Comparison of ENCODE assay signal across 1 cellular context in the genomic region with DNA sequence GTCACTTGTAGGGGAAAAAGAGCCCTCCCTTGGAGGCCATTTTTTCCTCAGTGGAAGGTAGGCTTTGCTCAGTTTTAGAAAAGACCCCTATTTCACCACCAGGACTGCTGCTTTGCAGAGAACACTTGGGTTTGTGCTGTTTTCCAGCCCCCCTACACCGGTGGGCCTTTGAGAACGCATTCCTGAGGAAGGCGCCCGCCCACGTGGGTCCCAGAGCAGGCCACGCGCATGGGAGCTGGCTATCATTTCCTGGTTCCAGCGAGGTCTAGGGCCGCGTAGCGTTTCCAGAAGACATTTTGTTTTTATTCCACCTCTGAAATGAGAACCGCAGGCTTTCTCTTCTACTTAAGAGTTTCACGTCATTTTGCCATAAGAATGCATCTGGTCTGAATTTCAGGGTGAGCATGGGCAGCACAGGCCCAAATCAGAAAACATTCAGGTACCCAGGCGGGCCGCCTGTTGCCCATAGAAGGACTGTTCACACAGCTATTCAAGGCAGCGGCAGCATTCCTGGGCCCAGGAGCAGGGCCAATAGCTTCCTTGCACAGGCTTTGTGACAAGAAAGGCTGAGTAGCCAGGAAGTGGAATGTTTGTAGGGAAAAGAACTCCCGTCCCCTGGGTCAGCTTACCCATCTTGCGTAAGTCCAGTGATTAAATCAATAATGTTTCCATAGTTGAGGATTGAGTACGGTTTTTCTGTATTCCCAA.
TF ChIP-seq lines count a peak whose summit lies in the region.

No MANE protein-coding gene starts in this region.

TF ChIP-seq in HEK293, 187 proteins besides CTCF, POLR2A, EP300 and RAD21 (continued from another document):
- no peak for TF ChIP-seq TSHZ1 (tag by site-specific recombination; IDR thresholded peaks at IDR 0.05; ENCODE audit: borderline replicate concordance)
- TF ChIP-seq ZNF24 (tag by site-specific recombination; IDR thresholded peaks at IDR 0.05): no peak
- TF ChIP-seq ZNF138 (tag by site-specific recombination; IDR thresholded peaks at IDR 0.05; ENCODE audit: borderline replicate concordance): no peak
- TF ChIP-seq ZNF843 (tag by site-specific recombination; IDR thresholded peaks at IDR 0.05): no peak
- TF ChIP-seq ZNF658 (tag by site-specific recombination; IDR thresholded peaks at IDR 0.05): no peak
- no peak for TF ChIP-seq OVOL3 (tag by site-specific recombination; IDR thresholded peaks at IDR 0.05)
- no peak for TF ChIP-seq ZNF530 (tag by site-specific recombination; IDR thresholded peaks at IDR 0.05; ENCODE audit: low read depth)
- TF ChIP-seq SCRT2 (tag by site-specific recombination; IDR thresholded peaks at IDR 0.05): peak; percentile 89
- TF ChIP-seq, protein P1, sequence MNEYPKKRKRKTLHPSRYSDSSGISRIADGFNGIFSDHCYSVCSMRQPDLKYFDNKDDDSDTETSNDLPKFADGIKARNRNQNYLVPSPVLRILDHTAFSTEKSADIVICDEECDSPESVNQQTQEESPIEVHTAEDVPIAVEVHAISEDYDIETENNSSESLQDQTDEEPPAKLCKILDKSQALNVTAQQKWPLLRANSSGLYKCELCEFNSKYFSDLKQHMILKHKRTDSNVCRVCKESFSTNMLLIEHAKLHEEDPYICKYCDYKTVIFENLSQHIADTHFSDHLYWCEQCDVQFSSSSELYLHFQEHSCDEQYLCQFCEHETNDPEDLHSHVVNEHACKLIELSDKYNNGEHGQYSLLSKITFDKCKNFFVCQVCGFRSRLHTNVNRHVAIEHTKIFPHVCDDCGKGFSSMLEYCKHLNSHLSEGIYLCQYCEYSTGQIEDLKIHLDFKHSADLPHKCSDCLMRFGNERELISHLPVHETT (tag by site-specific recombination; IDR thresholded peaks at IDR 0.05): no peak
- no peak for TF ChIP-seq ZSCAN18 (tag by site-specific recombination; IDR thresholded peaks at IDR 0.05)
- no peak for TF ChIP-seq OSR2 (tag by site-specific recombination; IDR thresholded peaks at IDR 0.05)
- TF ChIP-seq KLF9 (tag by site-specific recombination; IDR thresholded peaks at IDR 0.05; ENCODE audit: low read depth): no peak
- TF ChIP-seq ZNF184 (tag by site-specific recombination; IDR thresholded peaks at IDR 0.05): no peak
- no peak for TF ChIP-seq REPIN1 (tag by site-specific recombination; IDR thresholded peaks at IDR 0.05; ENCODE audit: low read depth)
- no peak for TF ChIP-seq ZFP37 (tag by site-specific recombination; IDR thresholded peaks at IDR 0.05)
- TF ChIP-seq ZNF501 (tag by site-specific recombination; IDR thresholded peaks at IDR 0.05): peak; percentile 29; the same call in 1 of the 2 replicates
- TF ChIP-seq ZNF114 (tag by site-specific recombination; IDR thresholded peaks at IDR 0.05): no peak
- no peak; the same call in 1 of the 2 replicates for TF ChIP-seq ZNF341 (tag by site-specific recombination; IDR thresholded peaks at IDR 0.05; ENCODE audit: low read depth)
- TF ChIP-seq IKZF3 (tag by site-specific recombination; IDR thresholded peaks at IDR 0.05): no peak
- TF ChIP-seq ZNF426 (tag by site-specific recombination; IDR thresholded peaks at IDR 0.05): no peak
- no peak for TF ChIP-seq ZNF23 (tag by site-specific recombination; IDR thresholded peaks at IDR 0.05; ENCODE audit: borderline replicate concordance)
